ENCODE assay signal across 27 cellular contexts in the genomic region with DNA sequence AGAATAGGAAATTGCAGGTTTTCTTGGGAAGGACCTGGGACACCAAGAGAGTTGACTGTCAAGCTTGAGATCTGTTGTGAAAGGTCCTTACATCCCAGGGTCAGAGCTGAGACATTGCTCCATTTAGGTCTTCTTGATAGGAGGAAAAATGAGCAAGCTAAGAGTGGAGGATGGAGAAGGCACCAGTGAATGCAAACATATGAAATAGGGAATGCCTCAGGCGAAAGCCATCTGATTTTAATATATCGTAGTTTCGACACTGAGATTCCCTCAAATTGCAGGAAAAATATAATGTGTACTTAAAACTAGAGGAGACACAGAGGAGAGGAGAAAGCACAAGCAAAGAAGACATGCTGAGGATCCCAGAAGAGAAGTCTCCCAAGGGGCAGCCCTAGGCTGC.
DNase-seq lines count a peak whose midpoint lies in the region; ATAC-seq and TF ChIP-seq lines count a peak whose summit lies in the region.
"Had no signal": no experiment of that assay in that cellular context is flagged by ENCODE, and none has a peak within 500 bp of the region (broad histone marks: within the 10 kb centered on the region; RNA-seq: fewer than 3 reads in every experiment).

No MANE protein-coding gene starts in this region.

- H3K4me3 Mint-ChIP-seq in chondrocyte (ENCODE audit: unreplicated experiment), result peak overlapping the region; percentile 53
- no peak overlapping the region for H3K4me3 Mint-ChIP-seq in osteocyte (ENCODE audit: unreplicated experiment)
- H3K4me3 Mint-ChIP-seq: CD4-positive, alpha-beta T cell had no signal

- DNase-seq in left ventricle myocardium inferior (no peak), left cardiac atrium (no peak), chondrocyte (ENCODE audit: low spot score) (no peak), osteocyte (ENCODE audit: extremely low spot score, unreplicated experiment) (no peak), D341Med (ENCODE audit: low spot score) (no peak)
- DNase-seq in activated CD8-positive, alpha-beta memory T cell treated with anti-CD3 and anti-CD28 coated beads for 24 hours, result no peak
- no peak for DNase-seq in activated CD4-positive, CD25-positive, alpha-beta regulatory T cell (lab: John Stamatoyannopoulos, UW)
- DNase-seq: 8988T; CD4-positive, alpha-beta T cell; DMS79; EL; GDM1; GOT3; KBM-7; MG63; NCI-H1105 treated with DMSO at 0.1 percent for 48 hours; NCI-H146; NCI-H2029; NCI-H446; NCI-H524 treated with DMSO at 0.1 percent for 48 hours; NCI-H774 had no signal

- H3K9me3 Mint-ChIP-seq in chondrocyte (ENCODE audit: low read depth) (peaks cover 3% of the 10 kb centered on the region), osteocyte (ENCODE audit: unreplicated experiment) (no peaks in the 10 kb centered on the region)
- H3K9me3 Mint-ChIP-seq: CD4-positive, alpha-beta T cell had no signal

- TF ChIP-seq CTCF in left ventricle myocardium inferior (IDR thresholded peaks at IDR 0.05; ENCODE audit: borderline replicate concordance) (no peak), chondrocyte (IDR thresholded peaks at IDR 0.05) (no peak), osteocyte (IDR thresholded peaks at IDR 0.05) (no peak)

- H3K4me1 Mint-ChIP-seq in chondrocyte (ENCODE audit: low read depth) (peaks cover 68% of the 10 kb centered on the region), osteocyte (ENCODE audit: unreplicated experiment) (peaks cover 62% of the 10 kb centered on the region)

- H3K36me3 Mint-ChIP-seq in chondrocyte (ENCODE audit: low read depth) (peaks cover 3% of the 10 kb centered on the region), osteocyte (ENCODE audit: unreplicated experiment) (peaks cover 20% of the 10 kb centered on the region)

- H3K4me1 ChIP-seq in left ventricle myocardium inferior, result peaks cover 62% of the 10 kb centered on the region
- peaks cover 21% of the 10 kb centered on the region for H3K4me1 ChIP-seq in iPS-15b (ENCODE audit: control insufficient read depth, insufficient read depth, low read length)

- H3K36me3 ChIP-seq in left ventricle myocardium inferior (no peaks in the 10 kb centered on the region), iPS-15b (ENCODE audit: control insufficient read depth, insufficient read depth, low read length) (no peaks in the 10 kb centered on the region)
- H3K36me3 ChIP-seq: BLaER1, HAP-1, SJSA1 had no signal

- H3K27me3 ChIP-seq in left ventricle myocardium inferior (ENCODE audit: low read depth) (no peaks in the 10 kb centered on the region), iPS-15b (ENCODE audit: control insufficient read depth, insufficient read depth, low read length) (no peaks in the 10 kb centered on the region)
- H3K27me3 ChIP-seq: BLaER1, MG63, SJSA1 had no signal

- intact Hi-C loops in left ventricle myocardium inferior (cut with micrococcal nuclease) (loop anchor here (10.0 kb wide), 1 partner anchor 55 kb away; no protein-coding TSS in a partner anchor), left cardiac atrium (cut with DNase I) (no loop called here)

- H3K4me3 ChIP-seq in left ventricle myocardium inferior (no peak overlapping the region), iPS-15b (ENCODE audit: low read depth, low read length) (no peak overlapping the region)
- H3K4me3 ChIP-seq: BLaER1, GM12878, HAP-1, MG63, SJSA1 had no signal

- H3K9me3 ChIP-seq in left ventricle myocardium inferior (replicated peaks), result no peaks in the 10 kb centered on the region
- no peaks in the 10 kb centered on the region for H3K9me3 ChIP-seq in iPS-15b (ENCODE audit: control insufficient read depth, insufficient read depth, low read length)
- H3K9me3 ChIP-seq: BLaER1, HAP-1, MG63, SJSA1 had no signal

- H3K27me3 Mint-ChIP-seq in chondrocyte (ENCODE audit: low read depth) (no peaks in the 10 kb centered on the region), osteocyte (ENCODE audit: unreplicated experiment) (no peaks in the 10 kb centered on the region)

- H3K9ac ChIP-seq in iPS-15b (ENCODE audit: low read depth, low read length), result peak overlapping the region; percentile 17
- H3K9ac ChIP-seq: BLaER1 had no signal

- H3K27ac Mint-ChIP-seq in chondrocyte (ENCODE audit: unreplicated experiment) (peak overlapping the region; percentile 82), osteocyte (ENCODE audit: unreplicated experiment) (peak overlapping the region; percentile 69)
- H3K27ac Mint-ChIP-seq: CD4-positive, alpha-beta T cell had no signal

- no peak for ATAC-seq in left cardiac atrium
- ATAC-seq: GM12878, Right ventricle myocardium inferior had no signal

- H3K27ac ChIP-seq in left ventricle myocardium inferior (replicated peaks), result peak overlapping the region; percentile 11
- H3K27ac ChIP-seq: BLaER1, SJSA1 had no signal
